29 cellular contexts compared by ENCODE assay signal in the genomic region with DNA sequence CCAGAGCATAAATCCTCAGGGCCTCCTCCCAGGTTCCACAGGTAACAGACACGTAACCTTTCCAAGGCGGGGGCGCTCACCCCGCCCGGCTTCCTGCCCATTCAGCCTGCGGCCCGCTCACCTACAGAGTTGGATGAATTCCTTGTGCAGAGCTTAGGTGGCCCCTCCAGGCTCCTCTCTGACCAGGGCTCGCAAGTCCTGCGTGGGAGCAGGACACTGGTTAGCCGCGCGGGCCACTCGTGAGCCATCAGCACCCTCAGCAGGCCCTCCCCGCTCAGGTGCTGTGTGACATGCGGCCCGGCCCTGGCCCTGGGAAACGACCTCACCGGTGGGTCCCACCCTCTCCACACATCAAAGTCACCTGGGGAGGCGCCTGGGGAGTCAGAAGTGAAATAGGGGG. TPM values are rescaled to one million over a fixed set of nuclear protein-coding genes. Genes with fewer than 3 reads are reported as not detected.
A peak's percentile ranks its signal among the peaks of the same experiment; 100 is the strongest.
DNase-seq lines count a peak whose midpoint lies in the region; ATAC-seq and TF ChIP-seq lines count a peak whose summit lies in the region.
"Had no signal": no experiment of that assay in that cellular context is flagged by ENCODE, and none has a peak within 500 bp of the region (broad histone marks: within the 10 kb centered on the region; RNA-seq: fewer than 3 reads in every experiment).

No MANE protein-coding gene starts in this region.

- H3K9me3 Mint-ChIP-seq in H9: no peaks in the 10 kb centered on the region; a peak in 1 of 5 replicates
- no peaks in the 10 kb centered on the region for H3K9me3 Mint-ChIP-seq in activated T-helper 17 cell treated with anti-CD3 and anti-CD28 coated beads, Interleukin-2, amount 50 U/mL, for 72 hours
- H3K9me3 Mint-ChIP-seq: CD8-positive, alpha-beta T cell; T-cell had no signal

- no peak overlapping the region for H3K4ac ChIP-seq in H9 (ENCODE audit: low read depth, low read length)

- H3K23ac ChIP-seq in H9 (ENCODE audit: insufficient read length, low read depth, low read length): no peak overlapping the region

- H3K23me2 ChIP-seq in H9 (ENCODE audit: insufficient read length, low read depth, low read length, poor library complexity, severe bottlenecking): no peaks in the 10 kb centered on the region

- peak; percentile 7 for DNase-seq in AG20443 (ENCODE audit: low spot score)
- peak; percentile 27 for DNase-seq in D341Med (ENCODE audit: low spot score)
- peak; percentile 31 for DNase-seq in H9
- peak; percentile 7 for DNase-seq in iPS-NIHi11 (ENCODE audit: low spot score)
- no peak for DNase-seq in central memory CD4-positive, alpha-beta T cell
- no peak for DNase-seq in stimulated activated CD4-positive, alpha-beta T cell treated with anti-CD3 and anti-CD28 coated beads, Interleukin-15, amount 100 ng/mL, for 24 hours
- DNase-seq: Caco-2; CD8-positive, alpha-beta T cell; DMS 273 treated with DMSO at 0.1 percent for 48 hours; DMS79 treated with DMSO at 0.1 percent for 48 hours; NCI-H1105 treated with DMSO at 0.1 percent for 48 hours; NCI-H146; NCI-H1930; NCI-H2107; NCI-H446; NCI-H526 treated with DMSO at 0.1 percent for 48 hours; PC-9; SJCRH30; T-cell had no signal

- H3K27ac ChIP-seq in H9 (ENCODE audit: insufficient read length, low read depth, low read length): no peak overlapping the region
- H3K27ac ChIP-seq: C4-2B, HL-60, PC-9, SJCRH30 had no signal

- H3K9ac ChIP-seq in H9 (ENCODE audit: extremely low read depth, insufficient read length, low read length): no peak overlapping the region

- no peaks in the 10 kb centered on the region for H3K79me1 ChIP-seq in H9 (ENCODE audit: insufficient read depth, low read depth, low read length, poor library complexity, severe bottlenecking)

- no peaks in the 10 kb centered on the region for H4K20me1 ChIP-seq in H9 (ENCODE audit: control insufficient read depth, insufficient read depth, insufficient read length)

- H3K27me3 ChIP-seq in H9 (ENCODE audit: insufficient read depth, low read length): no peaks in the 10 kb centered on the region
- H3K27me3 ChIP-seq: SJCRH30 had no signal

- H3T11ph ChIP-seq in H9 (ENCODE audit: low read length): no peak overlapping the region

- no peak overlapping the region for H4K8ac ChIP-seq in H9 (replicated peaks; ENCODE audit: insufficient read length, low read depth, low read length)

- no peak for ATAC-seq in activated T-helper 17 cell treated with anti-CD3 and anti-CD28 coated beads, Interleukin-2, amount 50 U/mL, for 72 hours (replicated peaks)
- ATAC-seq: CD8-positive, alpha-beta T cell; Right ventricle myocardium inferior; T-cell had no signal

- H3K79me2 ChIP-seq in H9 (ENCODE audit: insufficient read depth, low read length): no peaks in the 10 kb centered on the region

- no peak overlapping the region for H2BK20ac ChIP-seq in H9 (ENCODE audit: low read depth, low read length, poor library complexity, severe bottlenecking)

- no peaks in the 10 kb centered on the region for H3K27me3 Mint-ChIP-seq in H9 (ENCODE audit: low read depth)
- H3K27me3 Mint-ChIP-seq in activated T-helper 17 cell treated with anti-CD3 and anti-CD28 coated beads, Interleukin-2, amount 50 U/mL, for 72 hours: no peaks in the 10 kb centered on the region
- H3K27me3 Mint-ChIP-seq: B cell, T-cell had no signal

- peaks cover 12 to 33% (median 29%) of the 10 kb centered on the region in 3 experiments for H3K36me3 Mint-ChIP-seq in H9 (ENCODE audit: insufficient read depth in 1 of 3, low read depth in 3 of 3)
- peaks cover 44% of the 10 kb centered on the region for H3K36me3 Mint-ChIP-seq in activated T-helper 17 cell treated with anti-CD3 and anti-CD28 coated beads, Interleukin-2, amount 50 U/mL, for 72 hours (ENCODE audit: low read depth)

- H3K4me2 ChIP-seq in H9 (ENCODE audit: insufficient read depth, insufficient read length, low read length): no peak overlapping the region
- H3K4me2 ChIP-seq: PC-9 had no signal

- H3K4me3 Mint-ChIP-seq in H9: no peak overlapping the region
- H3K4me3 Mint-ChIP-seq in activated T-helper 17 cell treated with anti-CD3 and anti-CD28 coated beads, Interleukin-2, amount 50 U/mL, for 72 hours: no peak overlapping the region
- H3K4me3 Mint-ChIP-seq: B cell; CD8-positive, alpha-beta T cell; T-cell had no signal

- no peak overlapping the region for H2AK5ac ChIP-seq in H9 (ENCODE audit: insufficient read length, low read length)

- no peaks in the 10 kb centered on the region for H3K4me1 ChIP-seq in H9 (ENCODE audit: insufficient read depth, low read length)
- H3K4me1 ChIP-seq: Caco-2, HAP-1 had no signal

- no peak overlapping the region for H4K5ac ChIP-seq in H9 (ENCODE audit: insufficient read length, low read depth, low read length)

- H3K14ac ChIP-seq in H9 (ENCODE audit: insufficient read depth, low read length): no peak overlapping the region

- H3K18ac ChIP-seq in H9 (ENCODE audit: insufficient read length, low read depth, low read length): no peak overlapping the region

- no peak overlapping the region for H2AFZ ChIP-seq in H9 (ENCODE audit: low read length)
- H2AFZ ChIP-seq: PC-9 had no signal

- H3K9me3 ChIP-seq in H9 (ENCODE audit: control insufficient read depth, low read depth, low read length): no peaks in the 10 kb centered on the region
- H3K9me3 ChIP-seq: Caco-2, HAP-1, SJCRH30 had no signal

- no peak overlapping the region for H2BK12ac ChIP-seq in H9 (ENCODE audit: insufficient read length, low read depth, low read length)

- no peak overlapping the region for H2BK120ac ChIP-seq in H9 (ENCODE audit: low read depth, low read length, poor library complexity, severe bottlenecking)

- no peaks in the 10 kb centered on the region for H3K4me1 Mint-ChIP-seq in H9
- H3K4me1 Mint-ChIP-seq in activated T-helper 17 cell treated with anti-CD3 and anti-CD28 coated beads, Interleukin-2, amount 50 U/mL, for 72 hours: no peaks in the 10 kb centered on the region
- H3K4me1 Mint-ChIP-seq: B cell, T-cell had no signal

- TF ChIP-seq CTCF in H9 (conservative IDR thresholded peaks at IDR 0.05): no peak

- H2BK5ac ChIP-seq in H9 (ENCODE audit: insufficient read length, low read length): no peak overlapping the region

- no peak overlapping the region for H2BK15ac ChIP-seq in H9 (ENCODE audit: low read depth, low read length)

- no peak overlapping the region for H3K27ac Mint-ChIP-seq in H9
- H3K27ac Mint-ChIP-seq in activated T-helper 17 cell treated with anti-CD3 and anti-CD28 coated beads, Interleukin-2, amount 50 U/mL, for 72 hours: no peak overlapping the region
- H3K27ac Mint-ChIP-seq: B cell; CD8-positive, alpha-beta T cell; T-cell had no signal

- no peak overlapping the region for H3K56ac ChIP-seq in H9 (ENCODE audit: insufficient read length, low read depth, low read length)

- whole genome bisulfite sequencing in H9 (ENCODE audit: extremely low coverage, insufficient read length, low lambda C conversion rate): no CpG with 5 or more reads among the region's 19 CpGs

- no peak overlapping the region for H4K91ac ChIP-seq in H9 (ENCODE audit: insufficient read length, low read depth, low read length)

RNA-seq across cellular contexts. Expression of gene TERB1, which starts 0.5 kb away (rescaled TPM):
- total RNA-seq in H9 (2021): not detected in 2 replicates
- total RNA-seq in activated T-helper 17 cell treated with anti-CD3 and anti-CD28 coated beads, Interleukin-2, amount 50 U/mL, for 72 hours: under 1 TPM; 0.13 to 0.34 TPM
- total RNA-seq: A673; Caco-2; CD8-positive, alpha-beta T cell; LHCN-M2; PC-9; Right ventricle myocardium inferior; RPMI7951; SJCRH30 had no signal

RNA-seq across cellular contexts. Expression of gene NAE1, which starts 29.9 kb away (rescaled TPM):
- total RNA-seq in H9 (2021): 131 and 144 TPM in 2 replicates
- 100 to 1,000 TPM in 1 of 2 donors, 10 to 100 TPM in 1; 86.7 to 110 TPM for total RNA-seq in activated T-helper 17 cell treated with anti-CD3 and anti-CD28 coated beads, Interleukin-2, amount 50 U/mL, for 72 hours

RNA-seq across cellular contexts. Expression of gene CA7, which starts 43.4 kb away (rescaled TPM):
- total RNA-seq in H9 (2021): 0.55 and 0.81 TPM in 2 replicates
- total RNA-seq in activated T-helper 17 cell treated with anti-CD3 and anti-CD28 coated beads, Interleukin-2, amount 50 U/mL, for 72 hours: not detected
- total RNA-seq: A673; B cell; CD8-positive, alpha-beta T cell; LHCN-M2; MCF 10A; PC-9; Right ventricle myocardium inferior; RPMI7951; SJCRH30; T-cell had no signal

RNA-seq across cellular contexts. Expression of gene DYNC1LI2, which starts 49.4 kb away (rescaled TPM):
- 94.2 and 100 TPM in 2 replicates for total RNA-seq in H9 (2021)
- total RNA-seq in activated T-helper 17 cell treated with anti-CD3 and anti-CD28 coated beads, Interleukin-2, amount 50 U/mL, for 72 hours: 10 to 100 TPM; 61.0 to 67.3 TPM

Comparison
In these comparisons a context has a peak if more than half of its experiments do, and no peak if none do; other contexts are left out.
1. DNase-seq: peak in AG20443 (single experiment), D341Med (single experiment), H9 (single experiment) and iPS-NIHi11 (single experiment); none in central memory CD4-positive, alpha-beta T cell (single experiment) and stimulated activated CD4-positive, alpha-beta T cell treated with anti-CD3 and anti-CD28 coated beads, Interleukin-15, amount 100 ng/mL, for 24 hours (single experiment).